25 cellular contexts compared by ENCODE assay signal in genomic region chrX:126557151-126557550, GRCh38. TPM values are rescaled to one million over a fixed set of nuclear protein-coding genes. Genes with fewer than 3 reads are reported as not detected.
DNase-seq lines count a peak whose midpoint lies in the region; ATAC-seq, FAIRE-seq and TF ChIP-seq lines count a peak whose summit lies in the region.
"Had no signal": no experiment of that assay in that cellular context is flagged by ENCODE, and none has a peak within 500 bp of the region (broad histone marks: within the 10 kb centered on the region; RNA-seq: fewer than 3 reads in every experiment).

No MANE protein-coding gene starts in this region.

- peak; percentile 1 for DNase-seq in NCI-H2171 treated with DMSO at 0.1 percent for 48 hours (lab: John Stamatoyannopoulos, UW)
- no peak for DNase-seq in NCI-H2171 (lab: John Stamatoyannopoulos, UW)
- DNase-seq in endothelial cell of umbilical vein (ENCODE audit: low read depth, low spot score) = peak; percentile 69
- peak; percentile 8 for DNase-seq in kidney tubule cell (ENCODE audit: low spot score)
- no peak for DNase-seq in naive thymus-derived CD8-positive, alpha-beta T cell
- DNase-seq in NCI-H82 (lab: John Stamatoyannopoulos, UW) = no peak
- DNase-seq: AML-193; Caco-2; CD4-positive, alpha-beta T cell; DMS153; DMS79; GDM1; GM23248; IMR-90 had no signal

- intact Hi-C loops in endothelial cell of umbilical vein (cut with micrococcal nuclease) = loop anchor here (2.0 to 5.0 kb wide), 2 partner anchors 1464 to 1480 kb away; no protein-coding TSS in a partner anchor

- H2AFZ ChIP-seq in endothelial cell of umbilical vein (ENCODE audit: low read depth, low read length) = no peak overlapping the region
- H2AFZ ChIP-seq: GM23248 had no signal

- H3K36me3 ChIP-seq in endothelial cell of umbilical vein (ENCODE audit: control insufficient read depth in 2 of 2, extremely low read depth in 1 of 2, insufficient read depth in 2 of 2, low read length in 2 of 2) = no peaks in the 10 kb centered on the region
- H3K36me3 ChIP-seq: HAP-1 had no signal

- no peaks in the 10 kb centered on the region for H3K79me2 ChIP-seq in endothelial cell of umbilical vein (ENCODE audit: control insufficient read depth, insufficient read depth, low read length)

- no peak for TF ChIP-seq POLR2A in endothelial cell of umbilical vein (IDR thresholded peaks at IDR 0.05; ENCODE audit: low read depth, low read length)

- H4K20me1 ChIP-seq in endothelial cell of umbilical vein (replicated peaks; ENCODE audit: control insufficient read depth, extremely low read depth, insufficient read depth, low read length) = no peaks in the 10 kb centered on the region

- no peak for TF ChIP-seq CTCF in endothelial cell of umbilical vein (IDR thresholded peaks at IDR 0.05; ENCODE audit: extremely low read depth in 1 of 2, insufficient read depth in 1 of 2, low read depth in 1 of 2, low read length in 2 of 2)

- H3K4me3 ChIP-seq in endothelial cell of umbilical vein (replicated peaks in 1 of 3; ENCODE audit: insufficient read depth in 1 of 3, low read depth in 1 of 3, low read length in 3 of 3) = no peak overlapping the region
- H3K4me3 ChIP-seq: A549, GM23248, HAP-1 had no signal

- H3K27ac Mint-ChIP-seq in naive thymus-derived CD8-positive, alpha-beta T cell = no peak overlapping the region
- H3K27ac Mint-ChIP-seq: CD4-positive, alpha-beta T cell had no signal

- CTCF ChIA-PET in endothelial cell of umbilical vein (lab: Charles Lee) = no interaction called here

- H3K4me2 ChIP-seq in endothelial cell of umbilical vein (ENCODE audit: insufficient read depth, low read length) = peak overlapping the region; percentile 58
- H3K4me2 ChIP-seq: A549 had no signal

- no peaks in the 10 kb centered on the region for H3K9me1 ChIP-seq in endothelial cell of umbilical vein (replicated peaks; ENCODE audit: control insufficient read depth, extremely low read depth, insufficient read depth, low read length)

- H3K4me1 Mint-ChIP-seq in naive thymus-derived CD8-positive, alpha-beta T cell = no peaks in the 10 kb centered on the region

- dilution Hi-C loops in endothelial cell of umbilical vein (cut with MboI; ENCODE audit: extremely low pct_ligation_motif_present, low sequenced_read_pairs) = no loop called here

- H3K4me3 Mint-ChIP-seq in naive thymus-derived CD8-positive, alpha-beta T cell = no peak overlapping the region
- H3K4me3 Mint-ChIP-seq: CD4-positive, alpha-beta T cell had no signal

- H3K9ac ChIP-seq in endothelial cell of umbilical vein (replicated peaks; ENCODE audit: extremely low read depth, insufficient read depth, low read length) = peak overlapping the region; percentile 55
- H3K9ac ChIP-seq: GM23248 had no signal

- no peaks in the 10 kb centered on the region for H3K9me3 ChIP-seq in endothelial cell of umbilical vein (replicated peaks; ENCODE audit: control insufficient read depth, insufficient read depth, low read length)
- H3K9me3 ChIP-seq: A549, Caco-2, HAP-1 had no signal

- no TSS peak for BruUV-seq in endothelial cell of umbilical vein (replicated peaks; lab: Mats Ljungman, UMichigan)

- peaks cover 26% of the 10 kb centered on the region for H3K4me1 ChIP-seq in endothelial cell of umbilical vein (ENCODE audit: control insufficient read depth, extremely low read depth, insufficient read depth, low read length)
- H3K4me1 ChIP-seq: A549, Caco-2, HAP-1 had no signal

- H3K27ac ChIP-seq in endothelial cell of umbilical vein (ENCODE audit: insufficient read depth, low read depth, low read length) = peak overlapping the region; percentile 86
- H3K27ac ChIP-seq: 22Rv1, A549, C4-2B, GM23248 had no signal

- peaks cover 0 to 4% (median 0%) of the 10 kb centered on the region in 9 donors for H3K9me3 Mint-ChIP-seq in naive thymus-derived CD8-positive, alpha-beta T cell
- H3K9me3 Mint-ChIP-seq: CD4-positive, alpha-beta T cell had no signal

- peak; percentile 70 for FAIRE-seq in endothelial cell of umbilical vein (lab: Jason Lieb, UNC)
- FAIRE-seq: GM12892, GM18507, HTR-8/SVneo had no signal

- peaks cover 0 to 10% (median 0%) of the 10 kb centered on the region in 5 donors for H3K27me3 Mint-ChIP-seq in naive thymus-derived CD8-positive, alpha-beta T cell
- H3K27me3 Mint-ChIP-seq: CD4-positive, alpha-beta T cell had no signal

- H3K27me3 ChIP-seq in endothelial cell of umbilical vein (ENCODE audit: control insufficient read depth in 2 of 2, insufficient read depth in 2 of 2, low read length in 2 of 2) = no peaks in the 10 kb centered on the region

- no peak for ATAC-seq in naive thymus-derived CD8-positive, alpha-beta T cell
- ATAC-seq in HG02870 (IDR thresholded peaks at IDR 0.05; ENCODE audit: unreplicated experiment) = no peak
- ATAC-seq: A549 had no signal

- H3K36me3 Mint-ChIP-seq in naive thymus-derived CD8-positive, alpha-beta T cell = no peaks in the 10 kb centered on the region

- POLR2A ChIA-PET in endothelial cell of umbilical vein (lab: Charles Lee) = no interaction called here
- POLR2A ChIA-PET in naive thymus-derived CD8-positive, alpha-beta T cell (lab: Charles Lee) = no interaction called here

TF ChIP-seq in endothelial cell of umbilical vein, 7 proteins besides CTCF, POLR2A, EP300 and RAD21:
- no peak for TF ChIP-seq FOS (IDR thresholded peaks at IDR 0.05; ENCODE audit: borderline replicate concordance, insufficient read depth, low read length)
- TF ChIP-seq JUN (IDR thresholded peaks at IDR 0.05; ENCODE audit: borderline replicate concordance, insufficient read depth, insufficient read length, low read depth) = peak; percentile 52
- TF ChIP-seq MYC (IDR thresholded peaks at IDR 0.05; ENCODE audit: low read depth, low read length) = no peak
- TF ChIP-seq POLR2AphosphoS5 (IDR thresholded peaks at IDR 0.05; ENCODE audit: insufficient read depth, low read depth, low read length) = no peak

RNA-seq across cellular contexts. Expression of gene DCAF12L1, which starts 4.5 kb away (rescaled TPM):
- total RNA-seq in endothelial cell of umbilical vein = 23.2 and 25.7 TPM in 2 replicates
- polyA plus RNA-seq in endothelial cell of umbilical vein = 23.5 and 30.7 TPM in 2 replicates
- polyA plus RNA-seq in endothelial cell of umbilical vein (2011; cell fraction: cytosol; rRNA removed) = 9.3 and 14.1 TPM in 2 replicates
- polyA plus RNA-seq in endothelial cell of umbilical vein (2011; cell fraction: nucleus; rRNA removed) = 7.6 and 10.6 TPM in 2 replicates
- polyA plus RNA-seq in endothelial cell of umbilical vein (2012) = 2.5 and 3.4 TPM in 2 replicates
- polyA minus RNA-seq in endothelial cell of umbilical vein = 30.1 and 36.1 TPM in 2 replicates
- polyA minus RNA-seq in endothelial cell of umbilical vein (2011; cell fraction: cytosol; rRNA and poly(A)+ RNA removed) = not detected
- 10.0 and 19.0 TPM in 2 replicates for polyA minus RNA-seq in endothelial cell of umbilical vein (2011; cell fraction: nucleus; rRNA and poly(A)+ RNA removed)
- not detected for total RNA-seq in naive thymus-derived CD8-positive, alpha-beta T cell
- polyA plus RNA-seq in naive thymus-derived CD8-positive, alpha-beta T cell = not detected
- total RNA-seq: Caco-2; CD4-positive, alpha-beta T cell; Daoy; GM23248; H4; IMR-90 had no signal
- polyA plus RNA-seq: A549, BJ, GM23248, IMR-90 had no signal

Comparison
In these comparisons a context has a peak if more than half of its experiments do, and no peak if none do; other contexts are left out.
1. DNase-seq: peak in NCI-H2171 treated with DMSO at 0.1 percent for 48 hours (single experiment), endothelial cell of umbilical vein (single experiment) and kidney tubule cell (single experiment); none in NCI-H2171 (single experiment), naive thymus-derived CD8-positive, alpha-beta T cell (0 of 10) and NCI-H82 (single experiment).
2. RNA of gene DCAF12L1, which starts 4.5 kb away (total RNA-seq): 23.2 to 25.7 TPM in endothelial cell of umbilical vein; not detected in naive thymus-derived CD8-positive, alpha-beta T cell; every median in the first group is over 10 times any median in the second.